Comparison of ENCODE assay signal across 8 cellular contexts in genomic region chr2:134253804-134254203, GRCh38. TPM values are rescaled to one million over a fixed set of nuclear protein-coding genes. Genes with fewer than 3 reads are reported as not detected.
A peak's percentile ranks its signal among the peaks of the same experiment; 100 is the strongest.
DNase-seq lines count a peak whose midpoint lies in the region; ATAC-seq and TF ChIP-seq lines count a peak whose summit lies in the region.

MGAT5 (plus strand) TSS chr2:134254072; CDS start chr2:134254404, 332 bp downstream.

- DNase-seq in AG04450 (ENCODE audit: low read depth, low spot score) (no peak), LHCN-M2 (ENCODE audit: low read depth) (no peak), mesenchymal stem cell (no peak)
- DNase-seq in activated naive CD8-positive, alpha-beta T cell treated with anti-CD3 and anti-CD28 coated beads for 36 hours: no peak
- no peak for DNase-seq in stimulated activated CD4-positive, alpha-beta T cell treated with anti-CD3 and anti-CD28 coated beads, Interleukin-15, amount 100 ng/mL, for 24 hours
- DNase-seq in activated CD4-positive, CD25-positive, alpha-beta regulatory T cell (lab: John Stamatoyannopoulos, UW): no peak
- no peak for DNase-seq in activated effector memory CD4-positive, alpha-beta T cell treated with anti-CD3 and anti-CD28 coated beads, Interleukin-2, amount 50 U/mL, for 16 hours

- H2BK120ac ChIP-seq in mesenchymal stem cell (ENCODE audit: low read depth, low read length): no peak within 1 kb of the TSS

- no peak within 1 kb of the TSS for H3K4me3 Mint-ChIP-seq in activated naive CD8-positive, alpha-beta T cell treated with anti-CD3 and anti-CD28 coated beads for 36 hours

- no peak within 1 kb of the TSS for H2BK15ac ChIP-seq in mesenchymal stem cell (ENCODE audit: low read depth, poor library complexity, severe bottlenecking)

- no peak within 1 kb of the TSS for H2BK5ac ChIP-seq in mesenchymal stem cell (ENCODE audit: low read depth, low read length, poor library complexity, severe bottlenecking)

- H3K27me3 ChIP-seq in AG04450 (ENCODE audit: control insufficient read depth, insufficient read depth, low read length) (no peaks in the 10 kb centered on the region), mesenchymal stem cell (ENCODE audit: control insufficient read depth in 1 of 2, insufficient read depth in 1 of 2, low read length in 2 of 2) (no peaks in the 10 kb centered on the region)

- H2BK12ac ChIP-seq in mesenchymal stem cell (ENCODE audit: low read length in 2 of 2): peak within 1 kb of the TSS; percentile 42 to 76

- POLR2A ChIA-PET in AG04450 (lab: Yijun Ruan, JAX): no interaction called here

- H3K4ac ChIP-seq in mesenchymal stem cell (ENCODE audit: low read depth in 1 of 2, low read length in 2 of 2): peak within 1 kb of the TSS in 1 of 2 experiments; percentile 56

- no peaks in the 10 kb centered on the region for H3K27me3 Mint-ChIP-seq in activated naive CD8-positive, alpha-beta T cell treated with anti-CD3 and anti-CD28 coated beads for 36 hours

- H3K4me1 Mint-ChIP-seq in activated naive CD8-positive, alpha-beta T cell treated with anti-CD3 and anti-CD28 coated beads for 36 hours: peaks cover 90% of the 10 kb centered on the region

- CTCF ChIA-PET in AG04450 (lab: Charles Lee): interaction anchor here (1.4 to 4.0 kb wide), 2 partner anchors 9 to 368 kb away, joined by 3 to 40 read pairs; no protein-coding TSS in a partner anchor

- H4K91ac ChIP-seq in mesenchymal stem cell (ENCODE audit: low read length): peak within 1 kb of the TSS; percentile 36

- no peak within 1 kb of the TSS for H3K27ac Mint-ChIP-seq in activated naive CD8-positive, alpha-beta T cell treated with anti-CD3 and anti-CD28 coated beads for 36 hours

- peak within 1 kb of the TSS; percentile 53 for H4K8ac ChIP-seq in mesenchymal stem cell (ENCODE audit: low read length)

- H3K27ac ChIP-seq in AG04450 (ENCODE audit: low read depth, low read length) (no peak within 1 kb of the TSS), mesenchymal stem cell (ENCODE audit: low read length, poor library complexity, severe bottlenecking) (no peak within 1 kb of the TSS)

- no peaks in the 10 kb centered on the region for H3K9me3 ChIP-seq in AG04450 (ENCODE audit: control insufficient read depth, insufficient read depth, low read length)
- no peaks in the 10 kb centered on the region for H3K9me3 ChIP-seq in mesenchymal stem cell (ENCODE audit: control insufficient read depth, low read length)

- no peak within 1 kb of the TSS for H3K23ac ChIP-seq in mesenchymal stem cell (ENCODE audit: low read length in 2 of 2)

- H3K18ac ChIP-seq in mesenchymal stem cell (ENCODE audit: low read depth in 1 of 2, low read length in 2 of 2): peak within 1 kb of the TSS in 1 of 2 experiments; percentile 4

- H2AK5ac ChIP-seq in mesenchymal stem cell (ENCODE audit: low read length, severe bottlenecking): no peak within 1 kb of the TSS

- H3K79me1 ChIP-seq in mesenchymal stem cell (replicated peaks; ENCODE audit: low read length, poor library complexity, severe bottlenecking): peaks cover 29% of the 10 kb centered on the region

- peaks cover 27% of the 10 kb centered on the region for H3K36me3 Mint-ChIP-seq in activated naive CD8-positive, alpha-beta T cell treated with anti-CD3 and anti-CD28 coated beads for 36 hours

- H2AFZ ChIP-seq in mesenchymal stem cell (ENCODE audit: low read depth, low read length): no peak within 1 kb of the TSS

- no peak within 1 kb of the TSS for H3K4me2 ChIP-seq in mesenchymal stem cell (ENCODE audit: low read length, poor library complexity, severe bottlenecking)

- TF ChIP-seq CTCF in AG04450 (IDR thresholded peaks at IDR 0.05; ENCODE audit: low read depth, low read length): no peak

- no peak within 1 kb of the TSS for H3K9ac ChIP-seq in mesenchymal stem cell (ENCODE audit: low read length)

- WGBS in mesenchymal stem cell: 98% methylated on average over 4 of the region's 4 CpGs

- H3K4me3 ChIP-seq in AG04450 (ENCODE audit: low read depth, low read length) (no peak within 1 kb of the TSS), mesenchymal stem cell (ENCODE audit: insufficient read depth in 1 of 2, low read depth in 1 of 2, low read length in 2 of 2) (no peak within 1 kb of the TSS)

- H3K4me1 ChIP-seq in mesenchymal stem cell (ENCODE audit: control insufficient read depth, insufficient read depth, low read depth, low read length): no peaks in the 10 kb centered on the region

- H3K14ac ChIP-seq in mesenchymal stem cell (ENCODE audit: low read length in 2 of 2): peak within 1 kb of the TSS in 1 of 2 experiments; percentile 66

- no peaks in the 10 kb centered on the region for H3K9me3 Mint-ChIP-seq in activated naive CD8-positive, alpha-beta T cell treated with anti-CD3 and anti-CD28 coated beads for 36 hours

- peak; percentile 15 for ATAC-seq in GM19328 (IDR thresholded peaks at IDR 0.05; ENCODE audit: unreplicated experiment)

- peaks cover 5 to 8% of the 10 kb centered on the region in 2 experiments for H3K36me3 ChIP-seq in mesenchymal stem cell (ENCODE audit: control insufficient read depth in 1 of 2, insufficient read depth in 2 of 2, low read depth in 1 of 2, low read length in 2 of 2)

RNA-seq across cellular contexts. Expression of gene MGAT5, which starts in this region (rescaled TPM):
- polyA plus RNA-seq in AG04450 (2011; rRNA removed): 115 and 119 TPM in 2 replicates
- polyA minus RNA-seq in AG04450 (2011; rRNA and poly(A)+ RNA removed): 166 and 172 TPM in 2 replicates
- 32.5 and 33.1 TPM in 2 replicates for total RNA-seq in LHCN-M2 (2014; rRNA removed)
- polyA plus RNA-seq in LHCN-M2 (2012): 15.4 TPM
- total RNA-seq in activated naive CD8-positive, alpha-beta T cell treated with anti-CD3 and anti-CD28 coated beads for 36 hours: 10 to 100 TPM; 34.0 to 34.5 TPM
- 75.8 TPM for polyA plus RNA-seq in mesenchymal stem cell (2013, experiment 1 of 2)
- polyA plus RNA-seq in mesenchymal stem cell (2013, experiment 2 of 2): 73.2 TPM
